ENCODE assay signal across 23 cellular contexts in the genomic region with DNA sequence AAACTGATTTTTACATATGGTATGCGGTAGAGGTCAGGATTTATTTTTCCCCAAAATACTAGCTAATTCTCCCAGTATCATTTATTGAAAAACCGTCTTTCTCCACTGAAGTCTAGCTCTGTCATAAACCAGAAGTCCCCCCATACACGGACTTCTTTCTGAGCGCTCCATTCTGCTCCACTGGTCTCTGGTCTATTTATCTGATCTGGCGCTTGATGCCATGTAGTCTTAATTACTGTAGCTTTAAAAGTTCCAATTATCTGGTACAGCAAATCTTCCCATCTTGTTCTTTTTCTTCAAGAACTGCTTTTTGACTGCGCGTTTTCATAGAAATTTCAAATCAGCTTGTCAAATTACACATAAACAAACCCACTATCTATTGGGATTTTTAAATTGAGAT.
"Had no signal": no experiment of that assay in that cellular context is flagged by ENCODE, and none has a peak within 500 bp of the region (broad histone marks: within the 10 kb centered on the region; RNA-seq: fewer than 3 reads in every experiment).

No MANE protein-coding gene starts in this region.

- DNase-seq: dermis blood vessel endothelial cell; dorsolateral prefrontal cortex; effector CD4-positive, alpha-beta T cell; effector memory CD4-positive, alpha-beta T cell; erythroblast; esophagus squamous epithelium; foreskin fibroblast; foreskin melanocyte; gastrocnemius medialis; glutamatergic neuron; head of caudate nucleus; heart right ventricle; hippocampal formation; left cardiac atrium; left lung; left ventricle myocardium superior; lower lobe of right lung; mesenchymal stem cell; mucosa of descending colon; naive B cell had no signal

- H3K4me3 ChIP-seq: coronary artery, dorsolateral prefrontal cortex, esophagus squamous epithelium, gastrocnemius medialis, heart right ventricle, left lung, lower lobe of right lung, mucosa of descending colon had no signal

- H3K27me3 ChIP-seq: dorsolateral prefrontal cortex, esophagus squamous epithelium, gastrocnemius medialis, heart right ventricle, left lung had no signal

- H3K27ac ChIP-seq: coronary artery, dorsolateral prefrontal cortex, epithelial cell of prostate, esophagus squamous epithelium, gastrocnemius medialis, heart right ventricle, left lung, lower lobe of right lung had no signal

- H3K9me3 ChIP-seq: esophagus squamous epithelium, gastrocnemius medialis, left lung, lower lobe of right lung, mucosa of descending colon had no signal

- H3K4me1 ChIP-seq: esophagus squamous epithelium had no signal

- ATAC-seq: esophagus mucosa, gastrocnemius medialis, heart right ventricle, left cardiac atrium, left lung, left ventricle myocardium superior, lower lobe of right lung, mucosa of descending colon had no signal
